13 cellular contexts compared by ENCODE assay signal in the genomic region with DNA sequence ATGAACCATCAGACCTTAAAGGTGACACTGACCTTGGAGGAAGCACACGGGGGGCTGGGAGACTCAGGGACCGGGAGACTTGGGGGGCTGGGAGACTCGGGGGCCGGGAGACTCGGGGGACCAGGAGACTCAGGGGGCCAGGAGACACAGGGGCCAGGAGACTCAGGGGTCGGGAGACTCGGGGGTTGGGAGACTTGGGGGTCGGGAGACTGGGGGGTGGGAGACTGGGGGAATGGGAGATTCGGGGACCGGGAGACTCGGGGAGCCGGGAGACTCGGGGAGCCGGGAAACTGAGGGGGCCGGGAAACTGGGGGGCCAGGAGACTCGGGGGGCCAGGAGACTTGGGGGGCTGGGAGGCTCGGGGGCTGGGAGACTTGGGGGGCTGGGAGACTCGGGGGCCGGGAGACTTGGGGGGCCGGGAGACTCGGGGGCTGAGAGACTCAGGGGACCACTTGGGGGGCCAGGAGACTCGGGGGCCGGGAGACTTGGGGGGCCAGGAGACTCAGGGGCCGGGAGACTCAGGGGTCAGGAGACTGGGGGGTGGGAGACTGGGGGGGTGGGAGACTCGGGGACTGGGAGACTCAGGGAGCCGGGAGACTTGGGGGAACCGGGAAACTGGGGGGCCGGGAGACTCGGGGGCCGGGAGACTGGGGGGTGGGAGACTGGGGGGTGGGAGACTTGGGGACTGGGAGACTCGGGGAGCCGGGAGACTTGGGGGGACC.
DNase-seq lines count a peak whose midpoint lies in the region; ATAC-seq and TF ChIP-seq lines count a peak whose summit lies in the region.
"Had no signal": no experiment of that assay in that cellular context is flagged by ENCODE, and none has a peak within 500 bp of the region (broad histone marks: within the 10 kb centered on the region; RNA-seq: fewer than 3 reads in every experiment).

No MANE protein-coding gene starts in this region.

- H3K36me3 Mint-ChIP-seq in CD4-positive, alpha-beta T cell (ENCODE audit: low read depth): peaks cover 77% of the 10 kb centered on the region

- H3K9me3 ChIP-seq in CD4-positive, alpha-beta T cell (ENCODE audit: control insufficient read depth, low read length): no peaks in the 10 kb centered on the region
- H3K9me3 ChIP-seq in effector memory CD4-positive, alpha-beta T cell (ENCODE audit: control insufficient read depth, low read length): no peaks in the 10 kb centered on the region
- H3K9me3 ChIP-seq: SJSA1 had no signal

- H3K36me3 ChIP-seq in effector memory CD4-positive, alpha-beta T cell (ENCODE audit: control insufficient read depth, insufficient read depth, low read length): peaks cover 43% of the 10 kb centered on the region

- no peak overlapping the region for H3K4me3 ChIP-seq in skin epidermis
- H3K4me3 ChIP-seq in effector memory CD4-positive, alpha-beta T cell (ENCODE audit: insufficient read depth, low read depth, low read length, poor library complexity, severe bottlenecking): no peak overlapping the region
- H3K4me3 ChIP-seq: SJSA1 had no signal

- H3K27ac ChIP-seq in CD4-positive, alpha-beta T cell (ENCODE audit: low read depth, low read length): no peak overlapping the region
- H3K27ac ChIP-seq in RWPE1 (peak overlapping the region; percentile 100), layer of hippocampus (ENCODE audit: low read depth, low read length) (peak overlapping the region; percentile 68), skin epidermis (peak overlapping the region in 17 of 21 experiments; percentile 76 to 98 (median 92))
- H3K27ac ChIP-seq in effector memory CD4-positive, alpha-beta T cell (ENCODE audit: insufficient read depth, low read length, poor library complexity, severe bottlenecking): no peak overlapping the region
- H3K27ac ChIP-seq: SJSA1 had no signal

- H3K27me3 Mint-ChIP-seq in CD4-positive, alpha-beta T cell: no peaks in the 10 kb centered on the region
- H3K27me3 Mint-ChIP-seq: stimulated activated naive CD8-positive, alpha-beta T cell treated with anti-CD3 and anti-CD28 coated beads, Interleukin-15, Interleukin-2, amounts not matched to agents 100 ng/mL and 50 ng/mL, for 24 hours had no signal

- peaks cover 69% of the 10 kb centered on the region for H3K4me1 Mint-ChIP-seq in CD4-positive, alpha-beta T cell (ENCODE audit: low read depth)

- no peak for TF ChIP-seq CTCF in CD4-positive, alpha-beta T cell (IDR thresholded peaks at IDR 0.05)
- no peak for TF ChIP-seq CTCF in RWPE1 (conservative IDR thresholded peaks at IDR 0.05; ENCODE audit: low read depth)

- ATAC-seq in CD4-positive, alpha-beta T cell (ENCODE audit: poor library complexity): no peak

- DNase-seq in CD4-positive, alpha-beta T cell: no peak
- no peak for DNase-seq in RWPE1 (ENCODE audit: low spot score)
- no peak for DNase-seq in stimulated activated CD4-positive, alpha-beta T cell treated with anti-CD3 and anti-CD28 coated beads, Interleukin-1b, Interleukin-23, amount 100 ng/mL, for 48 hours
- no peak for DNase-seq in T1000 (lab: John Stamatoyannopoulos, UW)
- DNase-seq in AG08395 (ENCODE audit: low spot score): no peak
- no peak for DNase-seq in effector memory CD4-positive, alpha-beta T cell
- DNase-seq: activated CD4-positive, alpha-beta T cell treated with anti-CD3 and anti-CD28 coated beads, Interleukin-2, amount 50 U/mL, for 1 hour; DMS 273 treated with DMSO at 0.1 percent for 48 hours; NCI-H446 had no signal

- H3K27me3 ChIP-seq in CD4-positive, alpha-beta T cell (ENCODE audit: control insufficient read depth, insufficient read depth, low read length): no peaks in the 10 kb centered on the region
- no peaks in the 10 kb centered on the region for H3K27me3 ChIP-seq in layer of hippocampus (ENCODE audit: control insufficient read depth, insufficient read depth, low read length)
- no peaks in the 10 kb centered on the region for H3K27me3 ChIP-seq in effector memory CD4-positive, alpha-beta T cell (replicated peaks; ENCODE audit: control insufficient read depth, insufficient read depth, low read length, poor library complexity, severe bottlenecking)
- H3K27me3 ChIP-seq: SJSA1 had no signal

- H3K4me3 Mint-ChIP-seq in CD4-positive, alpha-beta T cell: no peak overlapping the region

- intact Hi-C loops in CD4-positive, alpha-beta T cell (cut with DNase I, micrococcal nuclease): loop anchor here (5.0 kb wide), 3 partner anchors 43 to 158 kb away; no protein-coding TSS in a partner anchor

- H3K4me1 ChIP-seq in effector memory CD4-positive, alpha-beta T cell (ENCODE audit: control insufficient read depth, insufficient read depth, low read length, poor library complexity, severe bottlenecking): peaks cover 45% of the 10 kb centered on the region

- no peaks in the 10 kb centered on the region for H3K9me3 Mint-ChIP-seq in CD4-positive, alpha-beta T cell

- peak overlapping the region; percentile 95 for H3K27ac Mint-ChIP-seq in CD4-positive, alpha-beta T cell

- POLR2A ChIA-PET in CD4-positive, alpha-beta T cell (lab: Charles Lee): no interaction called here
- POLR2A ChIA-PET in RWPE1 (lab: Yijun Ruan, JAX; ENCODE audit: low non-redundant PET): no interaction called here

- CTCF ChIA-PET in CD4-positive, alpha-beta T cell (lab: Charles Lee): no interaction called here
- CTCF ChIA-PET in RWPE1 (lab: Yijun Ruan, JAX): no interaction called here

Comparison
In these comparisons a context has a peak if more than half of its experiments do, and no peak if none do; other contexts are left out.
1. H3K27ac ChIP-seq: peak in RWPE1 (single experiment), layer of hippocampus (single experiment) and skin epidermis (17 of 21); none in CD4-positive, alpha-beta T cell (single experiment) and effector memory CD4-positive, alpha-beta T cell (single experiment).